ENCODE assay signal across 9 cellular contexts in the genomic region with DNA sequence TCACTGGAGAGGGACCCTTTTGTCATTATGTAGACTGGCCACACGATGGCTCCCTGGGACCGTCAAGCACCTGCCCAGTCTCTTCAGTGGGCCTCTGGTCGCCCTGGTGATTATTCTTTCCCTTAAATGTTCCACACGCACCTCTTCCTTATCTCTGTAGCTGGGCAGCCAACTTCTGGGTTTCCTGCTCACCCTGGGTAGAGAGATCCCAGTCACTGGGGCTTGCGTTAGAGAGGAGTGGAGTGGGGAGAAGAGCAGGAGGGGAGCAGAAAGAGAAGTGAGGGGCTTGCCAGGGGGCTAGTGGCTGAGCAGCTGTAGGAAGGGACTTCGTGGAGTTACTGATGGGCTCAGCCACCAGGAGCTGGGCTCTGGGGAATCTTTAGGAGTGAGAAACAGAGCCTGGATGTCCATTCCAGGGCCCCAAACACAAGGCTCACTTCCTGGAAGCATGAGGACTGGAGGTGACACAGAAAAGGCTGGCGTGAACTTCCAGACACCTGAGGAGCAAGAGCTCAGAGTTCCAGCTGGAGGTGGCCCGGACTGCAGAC.
DNase-seq lines count a peak whose midpoint lies in the region; ATAC-seq and TF ChIP-seq lines count a peak whose summit lies in the region.
"Had no signal": no experiment of that assay in that cellular context is flagged by ENCODE, and none has a peak within 500 bp of the region (broad histone marks: within the 10 kb centered on the region; RNA-seq: fewer than 3 reads in every experiment).

No MANE protein-coding gene starts in this region.

- RAD21 ChIA-PET in HCT116 (lab: Charles Lee; ENCODE audit: low non-redundant PET in 1 of 2, low total read pairs in 2 of 2, uncharacterized antibody in 2 of 2, unreplicated experiment in 2 of 2): no interaction called here

- H3K4me3 ChIP-seq in HCT116 (replicated peaks in 1 of 2; ENCODE audit: low read depth in 1 of 2, low read length in 2 of 2) (no peak overlapping the region), breast epithelium (no peak overlapping the region)

- POLR2A ChIA-PET in HCT116 (lab: Charles Lee): no interaction called here

- peak; percentile 90 for TF ChIP-seq RAD21 in HCT116 (IDR thresholded peaks at IDR 0.05; ENCODE audit: low read depth)

- H3K9ac ChIP-seq in HCT116 (ENCODE audit: low read length): no peak overlapping the region

- peak overlapping the region; percentile 70 for H2AFZ ChIP-seq in HCT116 (ENCODE audit: low read depth, low read length, poor library complexity, severe bottlenecking)

- H3K27ac ChIP-seq in HCT116 (ENCODE audit: low read depth, low read length): no peak overlapping the region
- no peak overlapping the region for H3K27ac ChIP-seq in breast epithelium

- H3K9me2 ChIP-seq in HCT116 (ENCODE audit: insufficient read depth): no peaks in the 10 kb centered on the region

- H3K36me3 ChIP-seq in HCT116 (ENCODE audit: control insufficient read depth in 1 of 2, insufficient read depth in 2 of 2, low read length in 2 of 2): no peaks in the 10 kb centered on the region
- H3K36me3 ChIP-seq in breast epithelium: no peaks in the 10 kb centered on the region

- H4K20me1 ChIP-seq in HCT116 (ENCODE audit: insufficient read depth): no peaks in the 10 kb centered on the region

- no peak for TF ChIP-seq POLR2A in HCT116 (IDR thresholded peaks at IDR 0.05; ENCODE audit: borderline replicate concordance, extremely low read depth, insufficient read depth, insufficient read length)
- TF ChIP-seq POLR2A in breast epithelium (IDR thresholded peaks at IDR 0.05): no peak

- DNase-seq in DMS53 treated with DMSO at 0.1 percent for 48 hours (lab: John Stamatoyannopoulos, UW; ENCODE audit: unreplicated experiment) (peak; percentile 31), HCT116 (ENCODE audit: low read depth, low spot score) (peak; percentile 50), NCI-H510A treated with DMSO at 0.1 percent for 48 hours (lab: John Stamatoyannopoulos, UW) (peak; percentile 88), breast epithelium (ENCODE audit: low spot score in 2 of 2) (no peak), kidney tubule cell (ENCODE audit: low spot score) (peak; percentile 61), posterior vena cava (ENCODE audit: low spot score) (no peak)
- DNase-seq: activated B cell treated with CpG ODN at 0.5 μM for 24 hours had no signal

- TF ChIP-seq CTCF in HCT116 (IDR thresholded peaks at IDR 0.05 in 2 of 3, conservative IDR thresholded peaks at IDR 0.05 in 1 of 3; ENCODE audit: borderline replicate concordance in 1 of 3, insufficient read depth in 1 of 3, low read depth in 2 of 3, low read length in 2 of 3) (peak; percentile 57 to 81 (median 70)), breast epithelium (IDR thresholded peaks at IDR 0.05) (peak in 2 of 3 donors; percentile 41 to 72)

- BruUV-seq in HCT116 (replicated peaks; lab: Mats Ljungman, UMichigan): no TSS peak

- intact Hi-C loops in HCT116 (cut with micrococcal nuclease) (loop anchor here (1.0 to 5.0 kb wide), 6 partner anchors 153 to 1850 kb away; no protein-coding TSS in a partner anchor), breast epithelium (cut with DNase I; ENCODE audit: low total_unique reads) (no loop called here), posterior vena cava (cut with DNase I) (no loop called here)

- peak overlapping the region; percentile 59 for H3K4me2 ChIP-seq in HCT116 (ENCODE audit: low read length)

- H3K9me3 ChIP-seq in HCT116 (ENCODE audit: control insufficient read depth in 1 of 2, insufficient read depth in 1 of 2, low read depth in 1 of 2, low read length in 2 of 2): no peaks in the 10 kb centered on the region
- peaks cover 0 to 6% of the 10 kb centered on the region in 2 donors for H3K9me3 ChIP-seq in breast epithelium

- H3K4me1 ChIP-seq in HCT116 (ENCODE audit: control insufficient read depth in 1 of 2, insufficient read depth in 2 of 2, low read length in 2 of 2) (peaks cover 30 to 53% of the 10 kb centered on the region in 2 experiments), breast epithelium (no peaks in the 10 kb centered on the region)

- CTCF ChIA-PET in HCT116 (lab: Charles Lee): interaction anchor here (0.6 to 2.7 kb wide), 10 partner anchors 10 to 1578 kb away, joined by 3 to 20 read pairs (median 4); no protein-coding TSS in a partner anchor

- H3K27me3 ChIP-seq in HCT116 (ENCODE audit: insufficient read depth, low read length) (peaks cover 6% of the 10 kb centered on the region; the same call in 1 of the 2 replicates), breast epithelium (peaks cover 0 to 31% of the 10 kb centered on the region in 2 donors)

- ATAC-seq in HCT116 (peak; percentile 76), GM19467 (IDR thresholded peaks at IDR 0.05; ENCODE audit: unreplicated experiment) (no peak), HG03457 (IDR thresholded peaks at IDR 0.05; ENCODE audit: unreplicated experiment) (no peak)

- no peaks in the 10 kb centered on the region for H3K79me2 ChIP-seq in HCT116 (ENCODE audit: insufficient read depth, low read length)

TF ChIP-seq in HCT116, 20 proteins besides CTCF, POLR2A, EP300 and RAD21:
- TF ChIP-seq TCF7L2 (IDR thresholded peaks at IDR 0.05; ENCODE audit: borderline replicate concordance, extremely low read depth, insufficient read depth, insufficient read length) (no peak), ZNF274 (IDR thresholded peaks at IDR 0.05; ENCODE audit: low read depth, low read length) (no peak), SRF (IDR thresholded peaks at IDR 0.05; ENCODE audit: low read depth) (no peak), SP1 (IDR thresholded peaks at IDR 0.05; ENCODE audit: low read depth) (no peak)

Comparison
In these comparisons a context has a peak if more than half of its experiments do, and no peak if none do; other contexts are left out.
1. DNase-seq: peak in DMS53 treated with DMSO at 0.1 percent for 48 hours (single experiment), HCT116 (single experiment), NCI-H510A treated with DMSO at 0.1 percent for 48 hours (single experiment) and kidney tubule cell (single experiment); none in breast epithelium (0 of 2) and posterior vena cava (single experiment).